Comparison of ENCODE assay signal across 10 cellular contexts in the genomic region with DNA sequence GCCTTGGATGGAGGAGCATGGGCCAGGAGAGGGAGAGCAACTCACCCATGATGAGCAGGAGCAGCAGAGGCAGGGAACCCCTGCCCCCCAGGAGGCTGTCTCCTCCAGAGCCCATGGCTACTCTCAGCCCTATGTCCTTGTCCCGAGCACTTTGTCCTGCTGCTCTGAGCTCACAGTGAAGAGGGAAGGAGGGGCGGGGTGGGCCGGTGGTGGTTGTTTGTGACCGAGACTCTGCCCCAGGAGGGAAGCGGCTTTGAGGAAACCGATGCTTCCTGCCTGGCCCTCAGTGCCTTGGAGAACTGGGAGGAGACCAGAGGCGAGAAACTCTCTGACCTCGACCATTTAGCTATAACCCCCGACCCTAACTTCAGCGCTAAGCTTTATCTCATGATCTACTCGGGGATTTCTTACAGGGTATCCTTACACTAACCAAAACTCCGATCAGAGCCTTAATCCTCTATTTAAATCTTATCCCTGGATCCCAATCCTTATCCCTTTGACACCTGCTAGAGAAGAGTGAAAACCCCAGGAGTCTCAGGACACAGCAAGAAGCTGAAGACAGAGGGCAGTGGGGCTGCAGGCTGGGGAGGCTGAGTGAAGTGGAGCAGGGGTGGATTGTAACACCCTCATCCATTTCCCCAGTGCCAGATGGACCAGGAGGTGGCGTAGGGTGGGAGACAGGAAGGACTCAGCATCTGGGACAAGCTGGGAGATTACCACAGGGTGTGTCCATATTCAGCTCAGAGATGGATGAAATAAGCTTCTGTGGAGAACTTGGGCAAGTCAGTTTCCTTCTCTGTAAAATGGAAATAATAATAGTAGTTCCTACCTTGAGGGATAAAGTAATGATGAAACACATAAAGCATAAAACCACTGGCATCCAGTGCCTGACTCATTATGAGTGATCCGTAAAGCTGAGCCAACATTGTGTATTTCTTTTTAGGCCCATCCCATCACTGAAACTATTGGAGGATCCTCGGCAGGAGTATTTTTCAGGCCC. TPM values are rescaled to one million over a fixed set of nuclear protein-coding genes. Genes with fewer than 3 reads are reported as not detected.
DNase-seq lines count a peak whose midpoint lies in the region; ATAC-seq and TF ChIP-seq lines count a peak whose summit lies in the region.
"Had no signal": no experiment of that assay in that cellular context is flagged by ENCODE, and none has a peak within 500 bp of the region (broad histone marks: within the 10 kb centered on the region; RNA-seq: fewer than 3 reads in every experiment).

ROBO4 (minus strand) TSS at position 185 of the 1,000 bp plus-strand sequence; CDS start at position 115, 70 bp downstream.

- no peak for ATAC-seq in HG02623 (IDR thresholded peaks at IDR 0.05; ENCODE audit: unreplicated experiment)
- no peak for ATAC-seq in GM18907 (IDR thresholded peaks at IDR 0.05; ENCODE audit: unreplicated experiment)

- H3K4me1 Mint-ChIP-seq in CD8-positive, alpha-beta memory T cell: peaks cover 0 to 4% (median 0%) of the 10 kb centered on the region in 3 donors

- H3K27me3 Mint-ChIP-seq in CD8-positive, alpha-beta memory T cell: peaks cover 15 to 34% of the 10 kb centered on the region in 2 donors

- TF ChIP-seq RAD21 in liver (IDR thresholded peaks at IDR 0.05): no peak

- H3K4me1 ChIP-seq in colonic mucosa (no peaks in the 10 kb centered on the region), liver (ENCODE audit: control insufficient read depth in 4 of 4, insufficient read depth in 4 of 4, low read length in 3 of 4) (peaks cover 0 to 9% (median 0%) of the 10 kb centered on the region in 4 donors), transverse colon (no peaks in the 10 kb centered on the region)
- H3K4me1 ChIP-seq in CD8-positive, alpha-beta memory T cell (ENCODE audit: insufficient read depth, low read length): no peaks in the 10 kb centered on the region

- H3K9ac ChIP-seq in colonic mucosa (ENCODE audit: low read depth in 2 of 2, low read length in 2 of 2): peak within 1 kb of the TSS in 1 of 2 donors; percentile 18
- no peak within 1 kb of the TSS for H3K9ac ChIP-seq in liver (ENCODE audit: low read depth in 1 of 2, low read length in 2 of 2)

- TF ChIP-seq CTCF in colonic mucosa (IDR thresholded peaks at IDR 0.05) (no peak), liver (IDR thresholded peaks at IDR 0.05; ENCODE audit: low read depth, low read length, missing input control) (no peak), transverse colon (IDR thresholded peaks at IDR 0.05) (no peak)

- intact Hi-C loops in colonic mucosa (cut with DNase I) (no loop called here), transverse colon (cut with DNase I; ENCODE audit: low total_unique reads) (no loop called here)

- H3K4me3 ChIP-seq in colonic mucosa: no peak within 1 kb of the TSS
- peak within 1 kb of the TSS in 2 of 3 donors; percentile 14 to 38 for H3K4me3 ChIP-seq in liver (ENCODE audit: low read depth in 1 of 3, low read length in 3 of 3)
- no peak within 1 kb of the TSS for H3K4me3 ChIP-seq in transverse colon
- H3K4me3 ChIP-seq in CD8-positive, alpha-beta memory T cell (ENCODE audit: low read length): no peak within 1 kb of the TSS

- in situ Hi-C loops in transverse colon (cut with MboI; ENCODE audit: low pct_ligation_motif_present in 1 of 4, low pct_unique_long_range_greater_than_20kb in 1 of 4, low sequenced_read_pairs in 3 of 4): no loop called here

- POLR2A ChIA-PET in CD8-positive, alpha-beta memory T cell (lab: Charles Lee): interaction anchor here (0.5 kb wide), 1 partner anchor 125 kb away, joined by 5 read pairs; no protein-coding TSS in a partner anchor

- no peaks in the 10 kb centered on the region for H3K27me3 ChIP-seq in colonic mucosa
- peaks cover 0 to 2% (median 0%) of the 10 kb centered on the region in 4 donors for H3K27me3 ChIP-seq in liver (ENCODE audit: control insufficient read depth in 4 of 4, insufficient read depth in 4 of 4, low read length in 3 of 4)
- peaks cover 8% of the 10 kb centered on the region for H3K27me3 ChIP-seq in transverse colon
- H3K27me3 ChIP-seq in CD8-positive, alpha-beta memory T cell (ENCODE audit: insufficient read depth, low read length, poor library complexity, severe bottlenecking): no peaks in the 10 kb centered on the region

- no peak for TF ChIP-seq EP300 in transverse colon (IDR thresholded peaks at IDR 0.05; ENCODE audit: low read depth)

- TF ChIP-seq POLR2A in transverse colon (IDR thresholded peaks at IDR 0.05): no peak

- no peaks in the 10 kb centered on the region for H3K9me3 Mint-ChIP-seq in CD8-positive, alpha-beta memory T cell
- H3K9me3 Mint-ChIP-seq: memory B cell; T-helper 1 cell treated with Interleukin-12 subunit alpha and Interleukin-12 subunit beta and Interleukin-4 antibody, amounts not matched to agents 30 μg/mL and 1 μg/mL, for 36 hours had no signal

- peak within 1 kb of the TSS in 2 of 8 donors; percentile 12 to 39 for H3K27ac Mint-ChIP-seq in CD8-positive, alpha-beta memory T cell
- H3K27ac Mint-ChIP-seq: memory B cell; T-helper 1 cell treated with Interleukin-12 subunit alpha and Interleukin-12 subunit beta and Interleukin-4 antibody, amounts not matched to agents 30 μg/mL and 1 μg/mL, for 36 hours had no signal

- H3K36me3 ChIP-seq in colonic mucosa: no peaks in the 10 kb centered on the region
- H3K36me3 ChIP-seq in liver (ENCODE audit: control insufficient read depth in 4 of 4, insufficient read depth in 3 of 4, low read depth in 1 of 4, low read length in 3 of 4): no peaks in the 10 kb centered on the region
- no peaks in the 10 kb centered on the region for H3K36me3 ChIP-seq in transverse colon
- H3K36me3 ChIP-seq in CD8-positive, alpha-beta memory T cell (ENCODE audit: insufficient read depth, low read length): no peaks in the 10 kb centered on the region

- no peaks in the 10 kb centered on the region for H3K36me3 Mint-ChIP-seq in CD8-positive, alpha-beta memory T cell
- H3K36me3 Mint-ChIP-seq: memory B cell had no signal

- DNase-seq in M059J (ENCODE audit: low read depth) (peak; percentile 96), colonic mucosa (no peak), transverse colon (no peak)
- DNase-seq in CD8-positive, alpha-beta memory T cell: no peak
- no peak for DNase-seq in stimulated activated CD4-positive, alpha-beta T cell treated with anti-CD3 and anti-CD28 coated beads, Interleukin-12 subunit alpha, Interleukin-12 subunit beta, amount 100 ng/mL, for 4 hours

- no peaks in the 10 kb centered on the region for H3K9me3 ChIP-seq in colonic mucosa
- H3K9me3 ChIP-seq in liver (ENCODE audit: control insufficient read depth in 4 of 4, low read length in 3 of 4): no peaks in the 10 kb centered on the region
- no peaks in the 10 kb centered on the region for H3K9me3 ChIP-seq in transverse colon
- H3K9me3 ChIP-seq in CD8-positive, alpha-beta memory T cell (ENCODE audit: low read length): no peaks in the 10 kb centered on the region

- H3K27ac ChIP-seq in colonic mucosa (peak within 1 kb of the TSS; percentile 12), liver (ENCODE audit: low read depth in 1 of 2, low read length in 2 of 2) (peak within 1 kb of the TSS; percentile 23 to 64), transverse colon (peak within 1 kb of the TSS; percentile 20 to 57 (median 43))
- H3K27ac ChIP-seq in CD8-positive, alpha-beta memory T cell (ENCODE audit: low read depth, low read length): no peak within 1 kb of the TSS

- 59% methylated on average over 15 of the region's 15 CpGs for WGBS in liver
- WGBS in transverse colon (ENCODE audit: low coverage in 1 of 2), 2 donors: 38 to 42% methylated on average over 6 to 15 of the region's 15 CpGs

- H3K4me3 Mint-ChIP-seq in CD8-positive, alpha-beta memory T cell: no peak within 1 kb of the TSS
- H3K4me3 Mint-ChIP-seq: memory B cell; T-helper 1 cell treated with Interleukin-12 subunit alpha and Interleukin-12 subunit beta and Interleukin-4 antibody, amounts not matched to agents 30 μg/mL and 1 μg/mL, for 36 hours had no signal

- CTCF ChIA-PET in CD8-positive, alpha-beta memory T cell (lab: Charles Lee): interaction anchor here (0.8 to 1.2 kb wide), 2 partner anchors 11 to 22 kb away, joined by 3 read pairs; no protein-coding TSS in a partner anchor

TF ChIP-seq in liver, 16 proteins besides CTCF, POLR2A, EP300 and RAD21:
- TF ChIP-seq HNF4G (IDR thresholded peaks at IDR 0.05): no peak
- TF ChIP-seq, protein P1, sequence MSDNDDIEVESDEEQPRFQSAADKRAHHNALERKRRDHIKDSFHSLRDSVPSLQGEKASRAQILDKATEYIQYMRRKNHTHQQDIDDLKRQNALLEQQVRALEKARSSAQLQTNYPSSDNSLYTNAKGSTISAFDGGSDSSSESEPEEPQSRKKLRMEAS (IDR thresholded peaks at IDR 0.05): no peak
- no peak for TF ChIP-seq FOXA2 (IDR thresholded peaks at IDR 0.05)
- TF ChIP-seq EGR1 (IDR thresholded peaks at IDR 0.05; ENCODE audit: low read depth in 2 of 2): no peak
- TF ChIP-seq, protein P2, sequence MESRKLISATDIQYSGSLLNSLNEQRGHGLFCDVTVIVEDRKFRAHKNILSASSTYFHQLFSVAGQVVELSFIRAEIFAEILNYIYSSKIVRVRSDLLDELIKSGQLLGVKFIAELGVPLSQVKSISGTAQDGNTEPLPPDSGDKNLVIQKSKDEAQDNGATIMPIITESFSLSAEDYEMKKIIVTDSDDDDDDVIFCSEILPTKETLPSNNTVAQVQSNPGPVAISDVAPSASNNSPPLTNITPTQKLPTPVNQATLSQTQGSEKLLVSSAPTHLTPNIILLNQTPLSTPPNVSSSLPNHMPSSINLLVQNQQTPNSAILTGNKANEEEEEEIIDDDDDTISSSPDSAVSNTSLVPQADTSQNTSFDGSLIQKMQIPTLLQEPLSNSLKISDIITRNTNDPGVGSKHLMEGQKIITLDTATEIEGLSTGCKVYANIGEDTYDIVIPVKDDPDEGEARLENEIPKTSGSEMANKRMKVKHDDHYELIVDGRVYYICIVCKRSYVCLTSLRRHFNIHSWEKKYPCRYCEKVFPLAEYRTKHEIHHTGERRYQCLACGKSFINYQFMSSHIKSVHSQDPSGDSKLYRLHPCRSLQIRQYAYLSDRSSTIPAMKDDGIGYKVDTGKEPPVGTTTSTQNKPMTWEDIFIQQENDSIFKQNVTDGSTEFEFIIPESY (IDR thresholded peaks at IDR 0.05): no peak
- TF ChIP-seq HNF4A (conservative IDR thresholded peaks at IDR 0.05): no peak
- TF ChIP-seq GABPA (IDR thresholded peaks at IDR 0.05 in 1 of 2, conservative IDR thresholded peaks at IDR 0.05 in 1 of 2): no peak
- TF ChIP-seq NR2F2 (IDR thresholded peaks at IDR 0.05): peak; percentile 72
- TF ChIP-seq SP1 (IDR thresholded peaks at IDR 0.05): peak; percentile 8

RNA-seq across cellular contexts. Expression of gene ROBO4, which starts in this region (rescaled TPM):
- 0.20 and 0.99 TPM in 2 replicates for total RNA-seq in M059J (2014; rRNA removed; shearing (Covaris generic))
- total RNA-seq in colonic mucosa: 1 to 10 TPM; 4.0 to 5.0 TPM
- 10 to 100 TPM in 1 of 2 donors, 1 to 10 TPM in 1; 6.4 to 17.2 TPM for total RNA-seq in liver
- polyA plus RNA-seq in liver: 1 to 10 TPM; 2.5 to 8.7 TPM
- 10 to 100 TPM in 1 of 4 donors, 1 to 10 TPM in 3; 4.8 to 31.8 (median 6.4) TPM for total RNA-seq in transverse colon
- not detected for total RNA-seq in CD8-positive, alpha-beta memory T cell
- not detected for polyA plus RNA-seq in CD8-positive, alpha-beta memory T cell

Comparison
In these comparisons a context has a peak if more than half of its experiments do, and no peak if none do; other contexts are left out.
1. Peak in DNase-seq in M059J; RNA of the gene not detected or under 1 TPM.
2. H3K4me3 ChIP-seq: peak in liver (2 of 3); none in colonic mucosa (single experiment), transverse colon (0 of 4) and CD8-positive, alpha-beta memory T cell (single experiment).